Comparison of ENCODE assay signal across 12 cellular contexts in genomic region chr14:92600318-92601053, GRCh38.
DNase-seq lines count a peak whose midpoint lies in the region; ATAC-seq and TF ChIP-seq lines count a peak whose summit lies in the region.
"Had no signal": no experiment of that assay in that cellular context is flagged by ENCODE, and none has a peak within 500 bp of the region (broad histone marks: within the 10 kb centered on the region; RNA-seq: fewer than 3 reads in every experiment).

No MANE protein-coding gene starts in this region.

- no peak for DNase-seq in stimulated activated naive CD8-positive, alpha-beta T cell treated with anti-CD3 and anti-CD28 coated beads, Interleukin-15, Interleukin-2, amounts not matched to agents 100 U/mL and 50 U/mL, for 24 hours
- DNase-seq in activated B cell treated with CpG ODN at 0.5 μM for 24 hours (no peak), immature natural killer cell (no peak), dorsolateral prefrontal cortex (no peak), islet precursor cell (no peak)
- DNase-seq: activated naive CD8-positive, alpha-beta T cell treated with anti-CD3 and anti-CD28 coated beads, Interleukin-2, amount 10 ng/mL, durations not matched to agents 7 days and 5 days; DMS153; left cardiac atrium had no signal

- H3K27me3 ChIP-seq in dorsolateral prefrontal cortex = no peaks in the 10 kb centered on the region

- intact Hi-C loops in activated B cell treated with CpG ODN at 0.5 μM for 24 hours (cut with micrococcal nuclease) = loop anchor here (5.0 kb wide), 1 partner anchor 463 kb away; no protein-coding TSS in a partner anchor
- intact Hi-C loops in dorsolateral prefrontal cortex (cut with DNase I) = no loop called here

- CTCF ChIA-PET in activated B cell treated with CpG ODN at 0.5 μM for 24 hours (lab: Charles Lee) = no interaction called here

- no peaks in the 10 kb centered on the region for H3K9me3 Mint-ChIP-seq in stimulated activated naive CD8-positive, alpha-beta T cell treated with anti-CD3 and anti-CD28 coated beads, Interleukin-15, Interleukin-2, amounts not matched to agents 100 ng/mL and 50 ng/mL, for 24 hours
- H3K9me3 Mint-ChIP-seq in activated B cell treated with CpG ODN at 0.5 μM for 24 hours (no peaks in the 10 kb centered on the region), immature natural killer cell (no peaks in the 10 kb centered on the region)
- H3K9me3 Mint-ChIP-seq: activated naive CD8-positive, alpha-beta T cell treated with anti-CD3 and anti-CD28 coated beads, Interleukin-2, amount 10 ng/mL, durations not matched to agents 7 days and 5 days; IgD-negative memory B cell had no signal

- H3K27me3 Mint-ChIP-seq in stimulated activated naive CD8-positive, alpha-beta T cell treated with anti-CD3 and anti-CD28 coated beads, Interleukin-15, Interleukin-2, amounts not matched to agents 100 ng/mL and 50 ng/mL, for 24 hours = no peaks in the 10 kb centered on the region
- H3K27me3 Mint-ChIP-seq in activated B cell treated with CpG ODN at 0.5 μM for 24 hours (no peaks in the 10 kb centered on the region), immature natural killer cell (ENCODE audit: low read depth in 3 of 3) (peaks cover 5 to 11% (median 6%) of the 10 kb centered on the region in 3 donors)
- H3K27me3 Mint-ChIP-seq: activated naive CD8-positive, alpha-beta T cell treated with anti-CD3 and anti-CD28 coated beads, Interleukin-2, amount 10 ng/mL, durations not matched to agents 7 days and 5 days; IgD-negative memory B cell had no signal

- TF ChIP-seq CTCF in activated B cell treated with CpG ODN at 0.5 μM for 24 hours (IDR thresholded peaks at IDR 0.05) (no peak), dorsolateral prefrontal cortex (IDR thresholded peaks at IDR 0.05 in 54 of 56, conservative IDR thresholded peaks at IDR 0.05 in 2 of 56; ENCODE audit: low read depth in 1 of 56, partially characterized antibody in 56 of 56) (no peak)

- H3K27ac ChIP-seq in dorsolateral prefrontal cortex = no peak overlapping the region

- no peak for ATAC-seq in stimulated activated naive CD8-positive, alpha-beta T cell treated with anti-CD3 and anti-CD28 coated beads, Interleukin-15, Interleukin-2, amounts not matched to agents 100 U/mL and 50 U/mL, for 24 hours
- ATAC-seq in activated B cell treated with CpG ODN at 0.5 μM for 24 hours (ENCODE audit: low read depth) = peak; percentile 14
- no peak for ATAC-seq in GM21360 (IDR thresholded peaks at IDR 0.05; ENCODE audit: unreplicated experiment)
- ATAC-seq in HG03378 (IDR thresholded peaks at IDR 0.05; ENCODE audit: unreplicated experiment) = no peak

- H3K4me3 Mint-ChIP-seq in stimulated activated naive CD8-positive, alpha-beta T cell treated with anti-CD3 and anti-CD28 coated beads, Interleukin-15, Interleukin-2, amounts not matched to agents 100 ng/mL and 50 ng/mL, for 24 hours = no peak overlapping the region
- H3K4me3 Mint-ChIP-seq in activated B cell treated with CpG ODN at 0.5 μM for 24 hours (no peak overlapping the region), immature natural killer cell (peak overlapping the region; percentile 31 to 71 (median 46))
- H3K4me3 Mint-ChIP-seq: activated naive CD8-positive, alpha-beta T cell treated with anti-CD3 and anti-CD28 coated beads, Interleukin-2, amount 10 ng/mL, durations not matched to agents 7 days and 5 days; IgD-negative memory B cell had no signal

- peaks cover 19% of the 10 kb centered on the region for H3K36me3 Mint-ChIP-seq in stimulated activated naive CD8-positive, alpha-beta T cell treated with anti-CD3 and anti-CD28 coated beads, Interleukin-15, Interleukin-2, amounts not matched to agents 100 ng/mL and 50 ng/mL, for 24 hours (ENCODE audit: low read depth)
- H3K36me3 Mint-ChIP-seq in activated B cell treated with CpG ODN at 0.5 μM for 24 hours (ENCODE audit: low read depth) (no peaks in the 10 kb centered on the region), immature natural killer cell (peaks cover 8 to 18% (median 11%) of the 10 kb centered on the region in 3 donors)

- H3K27ac Mint-ChIP-seq in stimulated activated naive CD8-positive, alpha-beta T cell treated with anti-CD3 and anti-CD28 coated beads, Interleukin-15, Interleukin-2, amounts not matched to agents 100 ng/mL and 50 ng/mL, for 24 hours = peak overlapping the region; percentile 65
- no peak overlapping the region for H3K27ac Mint-ChIP-seq in activated B cell treated with CpG ODN at 0.5 μM for 24 hours
- H3K27ac Mint-ChIP-seq in immature natural killer cell = peak overlapping the region; percentile 78 to 94 (median 87)
- H3K27ac Mint-ChIP-seq: activated naive CD8-positive, alpha-beta T cell treated with anti-CD3 and anti-CD28 coated beads, Interleukin-2, amount 10 ng/mL, durations not matched to agents 7 days and 5 days had no signal

- POLR2A ChIA-PET in activated B cell treated with CpG ODN at 0.5 μM for 24 hours (lab: Charles Lee) = no interaction called here

- H3K4me3 ChIP-seq in dorsolateral prefrontal cortex = no peak overlapping the region

- H3K4me1 Mint-ChIP-seq in stimulated activated naive CD8-positive, alpha-beta T cell treated with anti-CD3 and anti-CD28 coated beads, Interleukin-15, Interleukin-2, amounts not matched to agents 100 ng/mL and 50 ng/mL, for 24 hours (ENCODE audit: low read depth) = peaks cover 43% of the 10 kb centered on the region
- H3K4me1 Mint-ChIP-seq in activated B cell treated with CpG ODN at 0.5 μM for 24 hours (peaks cover 30% of the 10 kb centered on the region), immature natural killer cell (peaks cover 63 to 97% of the 10 kb centered on the region in 2 donors)

Comparison
In these comparisons a context has a peak if more than half of its experiments do, and no peak if none do; other contexts are left out.
1. H3K4me3 Mint-ChIP-seq: peak in immature natural killer cell (5 of 5); none in stimulated activated naive CD8-positive, alpha-beta T cell treated with anti-CD3 and anti-CD28 coated beads, Interleukin-15, Interleukin-2, amounts not matched to agents 100 ng/mL and 50 ng/mL, for 24 hours (single experiment) and activated B cell treated with CpG ODN at 0.5 μM for 24 hours (single experiment).